Comparison of ENCODE assay signal across 1 cellular context in the genomic region with DNA sequence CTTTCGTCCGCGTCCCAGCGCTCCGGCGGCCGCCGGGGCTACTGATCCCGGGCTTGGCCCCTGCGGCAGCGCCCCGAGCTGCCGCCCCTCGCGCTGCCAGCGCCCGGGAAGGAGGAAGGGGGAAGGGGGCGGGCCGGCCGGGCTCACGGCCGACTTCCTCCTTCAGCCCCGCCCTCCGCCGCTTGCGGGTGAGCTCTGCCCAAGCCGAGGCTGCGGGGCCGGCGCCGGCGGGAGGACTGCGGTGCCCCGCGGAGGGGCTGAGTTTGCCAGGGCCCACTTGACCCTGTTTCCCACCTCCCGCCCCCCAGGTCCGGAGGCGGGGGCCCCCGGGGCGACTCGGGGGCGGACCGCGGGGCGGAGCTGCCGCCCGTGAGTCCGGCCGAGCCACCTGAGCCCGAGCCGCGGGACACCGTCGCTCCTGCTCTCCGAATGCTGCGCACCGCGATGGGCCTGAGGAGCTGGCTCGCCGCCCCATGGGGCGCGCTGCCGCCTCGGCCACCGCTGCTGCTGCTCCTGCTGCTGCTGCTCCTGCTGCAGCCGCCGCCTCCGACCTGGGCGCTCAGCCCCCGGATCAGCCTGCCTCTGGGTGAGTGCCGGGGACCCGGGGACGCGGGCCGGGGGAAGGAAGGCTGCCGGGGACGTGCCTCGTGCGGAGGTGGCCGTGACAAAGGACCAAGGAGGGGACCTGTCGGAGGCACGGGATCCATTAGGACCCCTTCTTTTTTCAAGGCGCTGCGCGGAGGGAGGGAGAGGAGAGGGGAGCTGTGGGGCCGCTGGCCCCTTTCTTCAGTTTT.
TF ChIP-seq lines count a peak whose summit lies in the region.

Gene SEMA4B, plus strand, starts transcription at position 181 of the 794 bp plus-strand sequence. Its CDS starts 249 bp downstream, at position 430.

TF ChIP-seq in GM12878, 131 proteins besides CTCF, POLR2A, EP300 and RAD21 (continued from another document and continues in another):
- no peak for TF ChIP-seq RFX5 (IDR thresholded peaks at IDR 0.05; ENCODE audit: low read depth, low read length)
- no peak for TF ChIP-seq CREM (IDR thresholded peaks at IDR 0.05; ENCODE audit: low read depth)
- TF ChIP-seq STAT1 (conservative IDR thresholded peaks at IDR 0.05) = no peak
- TF ChIP-seq EZH2 (IDR thresholded peaks at IDR 0.05; ENCODE audit: borderline replicate concordance, control insufficient read depth, low read depth, low read length) = no peak
- peak; percentile 67 for TF ChIP-seq DPF2 (IDR thresholded peaks at IDR 0.05)
- no peak for TF ChIP-seq ASH2L (IDR thresholded peaks at IDR 0.05; ENCODE audit: borderline replicate concordance, low read depth)
- peak; percentile 67 for TF ChIP-seq NR2F1 (conservative IDR thresholded peaks at IDR 0.05)
- TF ChIP-seq RAD51 (IDR thresholded peaks at IDR 0.05) = no peak
- no peak for TF ChIP-seq SREBF2 (IDR thresholded peaks at IDR 0.05; ENCODE audit: low read length)
- TF ChIP-seq CREB1 (IDR thresholded peaks at IDR 0.05; ENCODE audit: low read depth) = 0 out of 2 replicates have a peak, but pooled peaks have one; percentile 9
- no peak for TF ChIP-seq HDAC6 (IDR thresholded peaks at IDR 0.05; ENCODE audit: unreplicated experiment)
- TF ChIP-seq ETV6 (conservative IDR thresholded peaks at IDR 0.05 in 1 of 2, IDR thresholded peaks at IDR 0.05 in 1 of 2; ENCODE audit: borderline replicate concordance in 1 of 2, low read depth in 1 of 2) = no peak
- TF ChIP-seq ZBTB33 (IDR thresholded peaks at IDR 0.05) = no peak
- TF ChIP-seq, protein P1, sequence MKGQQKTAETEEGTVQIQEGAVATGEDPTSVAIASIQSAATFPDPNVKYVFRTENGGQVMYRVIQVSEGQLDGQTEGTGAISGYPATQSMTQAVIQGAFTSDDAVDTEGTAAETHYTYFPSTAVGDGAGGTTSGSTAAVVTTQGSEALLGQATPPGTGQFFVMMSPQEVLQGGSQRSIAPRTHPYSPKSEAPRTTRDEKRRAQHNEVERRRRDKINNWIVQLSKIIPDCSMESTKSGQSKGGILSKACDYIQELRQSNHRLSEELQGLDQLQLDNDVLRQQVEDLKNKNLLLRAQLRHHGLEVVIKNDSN (IDR thresholded peaks at IDR 0.05; ENCODE audit: borderline replicate concordance, extremely low read length, insufficient read depth, low read depth, low read length) = no peak
- no peak for TF ChIP-seq ATF2 (IDR thresholded peaks at IDR 0.05; ENCODE audit: low read length)
- TF ChIP-seq, protein P2, sequence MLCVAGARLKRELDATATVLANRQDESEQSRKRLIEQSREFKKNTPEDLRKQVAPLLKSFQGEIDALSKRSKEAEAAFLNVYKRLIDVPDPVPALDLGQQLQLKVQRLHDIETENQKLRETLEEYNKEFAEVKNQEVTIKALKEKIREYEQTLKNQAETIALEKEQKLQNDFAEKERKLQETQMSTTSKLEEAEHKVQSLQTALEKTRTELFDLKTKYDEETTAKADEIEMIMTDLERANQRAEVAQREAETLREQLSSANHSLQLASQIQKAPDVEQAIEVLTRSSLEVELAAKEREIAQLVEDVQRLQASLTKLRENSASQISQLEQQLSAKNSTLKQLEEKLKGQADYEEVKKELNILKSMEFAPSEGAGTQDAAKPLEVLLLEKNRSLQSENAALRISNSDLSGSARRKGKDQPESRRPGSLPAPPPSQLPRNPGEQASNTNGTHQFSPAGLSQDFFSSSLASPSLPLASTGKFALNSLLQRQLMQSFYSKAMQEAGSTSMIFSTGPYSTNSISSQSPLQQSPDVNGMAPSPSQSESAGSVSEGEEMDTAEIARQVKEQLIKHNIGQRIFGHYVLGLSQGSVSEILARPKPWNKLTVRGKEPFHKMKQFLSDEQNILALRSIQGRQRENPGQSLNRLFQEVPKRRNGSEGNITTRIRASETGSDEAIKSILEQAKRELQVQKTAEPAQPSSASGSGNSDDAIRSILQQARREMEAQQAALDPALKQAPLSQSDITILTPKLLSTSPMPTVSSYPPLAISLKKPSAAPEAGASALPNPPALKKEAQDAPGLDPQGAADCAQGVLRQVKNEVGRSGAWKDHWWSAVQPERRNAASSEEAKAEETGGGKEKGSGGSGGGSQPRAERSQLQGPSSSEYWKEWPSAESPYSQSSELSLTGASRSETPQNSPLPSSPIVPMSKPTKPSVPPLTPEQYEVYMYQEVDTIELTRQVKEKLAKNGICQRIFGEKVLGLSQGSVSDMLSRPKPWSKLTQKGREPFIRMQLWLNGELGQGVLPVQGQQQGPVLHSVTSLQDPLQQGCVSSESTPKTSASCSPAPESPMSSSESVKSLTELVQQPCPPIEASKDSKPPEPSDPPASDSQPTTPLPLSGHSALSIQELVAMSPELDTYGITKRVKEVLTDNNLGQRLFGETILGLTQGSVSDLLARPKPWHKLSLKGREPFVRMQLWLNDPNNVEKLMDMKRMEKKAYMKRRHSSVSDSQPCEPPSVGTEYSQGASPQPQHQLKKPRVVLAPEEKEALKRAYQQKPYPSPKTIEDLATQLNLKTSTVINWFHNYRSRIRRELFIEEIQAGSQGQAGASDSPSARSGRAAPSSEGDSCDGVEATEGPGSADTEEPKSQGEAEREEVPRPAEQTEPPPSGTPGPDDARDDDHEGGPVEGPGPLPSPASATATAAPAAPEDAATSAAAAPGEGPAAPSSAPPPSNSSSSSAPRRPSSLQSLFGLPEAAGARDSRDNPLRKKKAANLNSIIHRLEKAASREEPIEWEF (IDR thresholded peaks at IDR 0.05; ENCODE audit: insufficient replicate concordance, low read depth, low read length) = no peak
- no peak for TF ChIP-seq NFXL1 (IDR thresholded peaks at IDR 0.05; ENCODE audit: borderline replicate concordance)
- no peak; the same call in 1 of the 2 replicates for TF ChIP-seq POLR2AphosphoS2 (IDR thresholded peaks at IDR 0.05; ENCODE audit: low read depth, low read length)
- no peak for TF ChIP-seq EGR1 (IDR thresholded peaks at IDR 0.05; ENCODE audit: borderline replicate concordance in 1 of 2, low read depth in 2 of 2, low read length in 2 of 2)
- TF ChIP-seq, protein P3, sequence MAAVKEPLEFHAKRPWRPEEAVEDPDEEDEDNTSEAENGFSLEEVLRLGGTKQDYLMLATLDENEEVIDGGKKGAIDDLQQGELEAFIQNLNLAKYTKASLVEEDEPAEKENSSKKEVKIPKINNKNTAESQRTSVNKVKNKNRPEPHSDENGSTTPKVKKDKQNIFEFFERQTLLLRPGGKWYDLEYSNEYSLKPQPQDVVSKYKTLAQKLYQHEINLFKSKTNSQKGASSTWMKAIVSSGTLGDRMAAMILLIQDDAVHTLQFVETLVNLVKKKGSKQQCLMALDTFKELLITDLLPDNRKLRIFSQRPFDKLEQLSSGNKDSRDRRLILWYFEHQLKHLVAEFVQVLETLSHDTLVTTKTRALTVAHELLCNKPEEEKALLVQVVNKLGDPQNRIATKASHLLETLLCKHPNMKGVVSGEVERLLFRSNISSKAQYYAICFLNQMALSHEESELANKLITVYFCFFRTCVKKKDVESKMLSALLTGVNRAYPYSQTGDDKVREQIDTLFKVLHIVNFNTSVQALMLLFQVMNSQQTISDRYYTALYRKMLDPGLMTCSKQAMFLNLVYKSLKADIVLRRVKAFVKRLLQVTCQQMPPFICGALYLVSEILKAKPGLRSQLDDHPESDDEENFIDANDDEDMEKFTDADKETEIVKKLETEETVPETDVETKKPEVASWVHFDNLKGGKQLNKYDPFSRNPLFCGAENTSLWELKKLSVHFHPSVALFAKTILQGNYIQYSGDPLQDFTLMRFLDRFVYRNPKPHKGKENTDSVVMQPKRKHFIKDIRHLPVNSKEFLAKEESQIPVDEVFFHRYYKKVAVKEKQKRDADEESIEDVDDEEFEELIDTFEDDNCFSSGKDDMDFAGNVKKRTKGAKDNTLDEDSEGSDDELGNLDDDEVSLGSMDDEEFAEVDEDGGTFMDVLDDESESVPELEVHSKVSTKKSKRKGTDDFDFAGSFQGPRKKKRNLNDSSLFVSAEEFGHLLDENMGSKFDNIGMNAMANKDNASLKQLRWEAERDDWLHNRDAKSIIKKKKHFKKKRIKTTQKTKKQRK (IDR thresholded peaks at IDR 0.05; ENCODE audit: low read depth, low read length) = no peak
- TF ChIP-seq SMAD1 (IDR thresholded peaks at IDR 0.05; ENCODE audit: low read depth, partially characterized antibody) = no peak
- TF ChIP-seq ZNF217 (IDR thresholded peaks at IDR 0.05) = no peak; the same call in 1 of the 2 replicates
- TF ChIP-seq TBL1XR1 (IDR thresholded peaks at IDR 0.05; ENCODE audit: low read depth, low read length) = no peak
- TF ChIP-seq SMARCA5 (IDR thresholded peaks at IDR 0.05) = no peak
- TF ChIP-seq NR2C1 (IDR thresholded peaks at IDR 0.05) = no peak
- TF ChIP-seq, protein P4, sequence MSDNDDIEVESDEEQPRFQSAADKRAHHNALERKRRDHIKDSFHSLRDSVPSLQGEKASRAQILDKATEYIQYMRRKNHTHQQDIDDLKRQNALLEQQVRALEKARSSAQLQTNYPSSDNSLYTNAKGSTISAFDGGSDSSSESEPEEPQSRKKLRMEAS (IDR thresholded peaks at IDR 0.05; ENCODE audit: low read depth, low read length) = no peak
- TF ChIP-seq, protein P5, sequence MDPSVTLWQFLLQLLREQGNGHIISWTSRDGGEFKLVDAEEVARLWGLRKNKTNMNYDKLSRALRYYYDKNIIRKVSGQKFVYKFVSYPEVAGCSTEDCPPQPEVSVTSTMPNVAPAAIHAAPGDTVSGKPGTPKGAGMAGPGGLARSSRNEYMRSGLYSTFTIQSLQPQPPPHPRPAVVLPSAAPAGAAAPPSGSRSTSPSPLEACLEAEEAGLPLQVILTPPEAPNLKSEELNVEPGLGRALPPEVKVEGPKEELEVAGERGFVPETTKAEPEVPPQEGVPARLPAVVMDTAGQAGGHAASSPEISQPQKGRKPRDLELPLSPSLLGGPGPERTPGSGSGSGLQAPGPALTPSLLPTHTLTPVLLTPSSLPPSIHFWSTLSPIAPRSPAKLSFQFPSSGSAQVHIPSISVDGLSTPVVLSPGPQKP (IDR thresholded peaks at IDR 0.05; ENCODE audit: low read depth, low read length) = no peak
- TF ChIP-seq SPI1 (IDR thresholded peaks at IDR 0.05; ENCODE audit: borderline replicate concordance, insufficient read depth, low read depth, low read length) = peak; percentile 60; the same call in 1 of the 2 replicates
- TF ChIP-seq SMAD5 (IDR thresholded peaks at IDR 0.05; ENCODE audit: low read depth) = no peak; the same call in 1 of the 2 replicates
- no peak for TF ChIP-seq ZNF24 (IDR thresholded peaks at IDR 0.05)
- TF ChIP-seq RUNX3 (IDR thresholded peaks at IDR 0.05; ENCODE audit: low read length) = no peak
- TF ChIP-seq, protein P6, sequence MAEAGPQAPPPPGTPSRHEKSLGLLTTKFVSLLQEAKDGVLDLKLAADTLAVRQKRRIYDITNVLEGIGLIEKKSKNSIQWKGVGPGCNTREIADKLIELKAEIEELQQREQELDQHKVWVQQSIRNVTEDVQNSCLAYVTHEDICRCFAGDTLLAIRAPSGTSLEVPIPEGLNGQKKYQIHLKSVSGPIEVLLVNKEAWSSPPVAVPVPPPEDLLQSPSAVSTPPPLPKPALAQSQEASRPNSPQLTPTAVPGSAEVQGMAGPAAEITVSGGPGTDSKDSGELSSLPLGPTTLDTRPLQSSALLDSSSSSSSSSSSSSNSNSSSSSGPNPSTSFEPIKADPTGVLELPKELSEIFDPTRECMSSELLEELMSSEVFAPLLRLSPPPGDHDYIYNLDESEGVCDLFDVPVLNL (IDR thresholded peaks at IDR 0.05; ENCODE audit: low read depth, low read length) = no peak
- TF ChIP-seq, protein P7, sequence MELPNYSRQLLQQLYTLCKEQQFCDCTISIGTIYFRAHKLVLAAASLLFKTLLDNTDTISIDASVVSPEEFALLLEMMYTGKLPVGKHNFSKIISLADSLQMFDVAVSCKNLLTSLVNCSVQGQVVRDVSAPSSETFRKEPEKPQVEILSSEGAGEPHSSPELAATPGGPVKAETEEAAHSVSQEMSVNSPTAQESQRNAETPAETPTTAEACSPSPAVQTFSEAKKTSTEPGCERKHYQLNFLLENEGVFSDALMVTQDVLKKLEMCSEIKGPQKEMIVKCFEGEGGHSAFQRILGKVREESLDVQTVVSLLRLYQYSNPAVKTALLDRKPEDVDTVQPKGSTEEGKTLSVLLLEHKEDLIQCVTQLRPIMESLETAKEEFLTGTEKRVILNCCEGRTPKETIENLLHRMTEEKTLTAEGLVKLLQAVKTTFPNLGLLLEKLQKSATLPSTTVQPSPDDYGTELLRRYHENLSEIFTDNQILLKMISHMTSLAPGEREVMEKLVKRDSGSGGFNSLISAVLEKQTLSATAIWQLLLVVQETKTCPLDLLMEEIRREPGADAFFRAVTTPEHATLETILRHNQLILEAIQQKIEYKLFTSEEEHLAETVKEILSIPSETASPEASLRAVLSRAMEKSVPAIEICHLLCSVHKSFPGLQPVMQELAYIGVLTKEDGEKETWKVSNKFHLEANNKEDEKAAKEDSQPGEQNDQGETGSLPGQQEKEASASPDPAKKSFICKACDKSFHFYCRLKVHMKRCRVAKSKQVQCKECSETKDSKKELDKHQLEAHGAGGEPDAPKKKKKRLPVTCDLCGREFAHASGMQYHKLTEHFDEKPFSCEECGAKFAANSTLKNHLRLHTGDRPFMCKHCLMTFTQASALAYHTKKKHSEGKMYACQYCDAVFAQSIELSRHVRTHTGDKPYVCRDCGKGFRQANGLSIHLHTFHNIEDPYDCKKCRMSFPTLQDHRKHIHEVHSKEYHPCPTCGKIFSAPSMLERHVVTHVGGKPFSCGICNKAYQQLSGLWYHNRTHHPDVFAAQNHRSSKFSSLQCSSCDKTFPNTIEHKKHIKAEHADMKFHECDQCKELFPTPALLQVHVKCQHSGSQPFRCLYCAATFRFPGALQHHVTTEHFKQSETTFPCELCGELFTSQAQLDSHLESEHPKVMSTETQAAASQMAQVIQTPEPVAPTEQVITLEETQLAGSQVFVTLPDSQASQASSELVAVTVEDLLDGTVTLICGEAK (IDR thresholded peaks at IDR 0.05; ENCODE audit: borderline replicate concordance) = no peak
- TF ChIP-seq NR2C2 (IDR thresholded peaks at IDR 0.05; ENCODE audit: borderline replicate concordance, control insufficient read depth, insufficient read length, low read depth) = no peak
- TF ChIP-seq NFIC (IDR thresholded peaks at IDR 0.05; ENCODE audit: low read depth, low read length) = no peak
